Comparison of ENCODE assay signal across 27 cellular contexts in the genomic region with DNA sequence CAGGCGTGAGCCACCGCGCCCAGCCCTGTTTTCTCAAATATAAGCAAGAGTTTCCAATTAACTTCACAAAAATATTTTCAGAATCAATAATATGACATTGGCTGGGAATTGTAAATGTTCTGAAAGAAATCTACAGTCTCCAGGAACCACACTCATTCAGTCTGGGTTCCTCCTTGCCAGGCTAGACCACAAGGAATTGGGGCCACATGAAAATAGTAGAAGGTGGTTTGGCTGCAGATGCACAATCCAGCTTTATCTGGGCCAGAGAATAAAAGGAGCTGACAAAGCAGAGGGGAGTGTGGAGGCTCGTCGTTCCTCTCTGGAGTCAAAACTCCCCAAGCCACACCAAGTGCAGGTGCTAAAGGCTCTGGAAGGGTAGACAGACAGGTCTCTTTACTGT.
"Had no signal": no experiment of that assay in that cellular context is flagged by ENCODE, and none has a peak within 500 bp of the region (broad histone marks: within the 10 kb centered on the region; RNA-seq: fewer than 3 reads in every experiment).

No MANE protein-coding gene starts in this region.

- H3K4me2 ChIP-seq: neural progenitor cell had no signal

- H3K27ac Mint-ChIP-seq: neural progenitor cell; progenitor cell of endocrine pancreas; stimulated activated effector memory CD8-positive, alpha-beta T cell treated with anti-CD3 and anti-CD28 coated beads, Interleukin-12 subunit alpha, Interleukin-12 subunit beta, amount 100 ng/mL, for 72 hours; stimulated activated naive B cell treated with anti-CD40 and anti-IgM and Interleukin-4, amounts not matched to agents 10 μg/mL and 1 μg/mL and 100 μg/mL, for 72 hours; stimulated activated naive CD8-positive, alpha-beta T cell treated with anti-CD3 and anti-CD28 coated beads, Interleukin-15, Interleukin-2, amounts not matched to agents 100 ng/mL and 50 ng/mL, for 24 hours had no signal

- DNase-seq: occipital lobe; ovary; posterior cingulate gyrus; psoas muscle; right cardiac atrium; right lobe of liver; sigmoid colon; small intestine; stimulated activated CD4-positive, alpha-beta T cell treated with anti-CD3 and anti-CD28 coated beads, Interleukin-15, amount 100 ng/mL, for 24 hours; stimulated activated CD4-positive, alpha-beta T cell treated with anti-CD3 and anti-CD28 coated beads, Interleukin-2, amount 100 ng/mL, for 24 hours; stimulated activated CD4-positive, alpha-beta T cell treated with anti-CD3 and anti-CD28 coated beads, Interleukin-2, amount 100 ng/mL, for 48 hours; stimulated activated CD4-positive, alpha-beta T cell treated with anti-CD3 and anti-CD28 coated beads, Interleukin-4, amount 100 ng/mL, for 24 hours; stimulated activated naive B cell treated with anti-CD40 and anti-IgM and Interleukin-4, amounts not matched to agents 10 μg/mL and 1 μg/mL and 100 μg/mL, for 72 hours; stimulated activated naive CD4-positive, alpha-beta T cell treated with Interleukin-2 at 50 U/mL for 16 hours; stomach; thyroid gland; upper lobe of left lung had no signal

- H3K9me3 Mint-ChIP-seq: nephron; neural progenitor cell; stimulated activated effector memory CD8-positive, alpha-beta T cell treated with anti-CD3 and anti-CD28 coated beads, Interleukin-12 subunit alpha, Interleukin-12 subunit beta, amount 100 ng/mL, for 72 hours; stimulated activated naive B cell treated with anti-CD40 and anti-IgM and Interleukin-4, amounts not matched to agents 10 μg/mL and 1 μg/mL and 100 μg/mL, for 72 hours; stimulated activated naive CD8-positive, alpha-beta T cell treated with anti-CD3 and anti-CD28 coated beads, Interleukin-15, Interleukin-2, amounts not matched to agents 100 ng/mL and 50 ng/mL, for 24 hours had no signal

- H3K4me1 ChIP-seq: neural progenitor cell, parathyroid adenoma, right lobe of liver, thyroid gland, vagina had no signal

- H3K9ac ChIP-seq: neural progenitor cell, parathyroid adenoma had no signal

- H3K27ac ChIP-seq: neural progenitor cell, ovary, parathyroid adenoma, psoas muscle, right lobe of liver, sigmoid colon, stomach, thoracic aorta, thyroid gland, tibial nerve, upper lobe of left lung had no signal

- H3K4me3 Mint-ChIP-seq: nephron; neural progenitor cell; stimulated activated effector memory CD8-positive, alpha-beta T cell treated with anti-CD3 and anti-CD28 coated beads, Interleukin-12 subunit alpha, Interleukin-12 subunit beta, amount 100 ng/mL, for 72 hours; stimulated activated naive B cell treated with anti-CD40 and anti-IgM and Interleukin-4, amounts not matched to agents 10 μg/mL and 1 μg/mL and 100 μg/mL, for 72 hours; stimulated activated naive CD8-positive, alpha-beta T cell treated with anti-CD3 and anti-CD28 coated beads, Interleukin-15, Interleukin-2, amounts not matched to agents 100 ng/mL and 50 ng/mL, for 24 hours had no signal

- H3K36me3 Mint-ChIP-seq: neural progenitor cell; stimulated activated effector memory CD8-positive, alpha-beta T cell treated with anti-CD3 and anti-CD28 coated beads, Interleukin-12 subunit alpha, Interleukin-12 subunit beta, amount 100 ng/mL, for 72 hours; stimulated activated naive B cell treated with anti-CD40 and anti-IgM and Interleukin-4, amounts not matched to agents 10 μg/mL and 1 μg/mL and 100 μg/mL, for 72 hours had no signal

- H3K79me2 ChIP-seq: parathyroid adenoma had no signal

- ATAC-seq: psoas muscle; right cardiac atrium; right lobe of liver; stimulated activated effector memory CD8-positive, alpha-beta T cell treated with anti-CD3 and anti-CD28 coated beads, Interleukin-12 subunit alpha, Interleukin-12 subunit beta, amount 100 ng/mL, for 72 hours; stimulated activated naive B cell treated with anti-CD40 and anti-IgM and Interleukin-4, amounts not matched to agents 10 μg/mL and 1 μg/mL and 100 μg/mL, for 72 hours had no signal

- H2AFZ ChIP-seq: neural progenitor cell, parathyroid adenoma had no signal

- FAIRE-seq: small intestine, urothelium cell line had no signal

- H3K4me3 ChIP-seq: neural progenitor cell, ovary, psoas muscle, right lobe of liver, sigmoid colon, stomach, thoracic aorta, thyroid gland, tibial nerve, upper lobe of left lung, vagina had no signal

- H3K36me3 ChIP-seq: neural progenitor cell, ovary, right lobe of liver, sigmoid colon, stomach, thoracic aorta, thyroid gland, tibial nerve, upper lobe of left lung, vagina had no signal

- H3K9me3 ChIP-seq: ovary, psoas muscle, right lobe of liver, sigmoid colon, stomach, thoracic aorta, thyroid gland, tibial nerve, upper lobe of left lung, vagina had no signal

- H3K27me3 ChIP-seq: neural progenitor cell, ovary, right lobe of liver, sigmoid colon, stomach, thyroid gland, tibial nerve, upper lobe of left lung, vagina had no signal

- H3K4me1 Mint-ChIP-seq: stimulated activated effector memory CD8-positive, alpha-beta T cell treated with anti-CD3 and anti-CD28 coated beads, Interleukin-12 subunit alpha, Interleukin-12 subunit beta, amount 100 ng/mL, for 72 hours; stimulated activated naive B cell treated with anti-CD40 and anti-IgM and Interleukin-4, amounts not matched to agents 10 μg/mL and 1 μg/mL and 100 μg/mL, for 72 hours had no signal
